Comparison of ENCODE assay signal across 18 cellular contexts in the genomic region with DNA sequence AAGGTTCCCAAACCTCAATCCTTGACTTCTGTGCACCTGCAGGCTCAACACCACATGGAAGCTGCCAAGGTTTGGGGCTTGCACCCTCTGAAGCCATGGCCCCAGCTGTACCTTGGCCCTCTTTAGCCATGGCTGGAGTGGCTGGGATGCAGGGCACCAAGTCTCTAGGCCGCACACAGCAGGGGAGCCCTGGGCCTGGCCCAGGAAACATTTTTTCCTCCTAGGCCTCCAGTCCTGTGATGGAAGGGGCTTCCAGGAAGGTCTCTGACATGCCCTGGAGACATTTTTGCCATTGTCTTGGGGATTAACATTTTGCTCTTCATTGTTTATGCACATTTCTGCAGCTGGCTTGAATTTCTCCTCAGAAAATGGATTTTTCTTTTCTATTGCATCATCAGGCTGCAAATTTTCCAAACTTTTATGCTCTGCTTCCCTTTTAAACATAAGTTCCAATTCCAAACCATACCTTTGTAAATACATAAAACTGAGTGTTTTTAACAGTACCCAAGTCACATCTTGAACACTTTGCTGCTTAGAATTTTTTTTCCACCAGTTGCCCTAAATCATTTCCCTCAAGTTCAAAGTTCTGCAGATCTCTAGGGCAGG. TPM values are rescaled to one million over a fixed set of nuclear protein-coding genes. Genes with fewer than 3 reads are reported as not detected.
"Had no signal": no experiment of that assay in that cellular context is flagged by ENCODE, and none has a peak within 500 bp of the region (broad histone marks: within the 10 kb centered on the region; RNA-seq: fewer than 3 reads in every experiment).

No MANE protein-coding gene starts in this region.

RNA-seq across cellular contexts. Expression of gene CEACAM21, which starts 6.7 kb away (rescaled TPM):
- total RNA-seq: ascending aorta, bronchial epithelial cell, chondrocyte had no signal

RNA-seq across cellular contexts. Expression of gene CEACAM4, which starts 44.2 kb away (rescaled TPM):
- total RNA-seq: activated CD4-positive, alpha-beta memory T cell treated with anti-CD3 and anti-CD28 coated beads, Interleukin-2, amount 10 ng/mL, durations not matched to agents 7 days and 5 days; activated CD4-positive, alpha-beta T cell treated with anti-CD3 and anti-CD28 coated beads for 36 hours; activated CD4-positive, alpha-beta T cell treated with anti-CD3 and anti-CD28 coated beads, Interleukin-2, amount 10 ng/mL, durations not matched to agents 7 days and 5 days; activated CD8-positive, alpha-beta T cell treated with anti-CD3 and anti-CD28 coated beads, Interleukin-2, amount 10 ng/mL, durations not matched to agents 7 days and 5 days; activated naive CD4-positive, alpha-beta T cell treated with anti-CD3 and anti-CD28 coated beads for 36 hours; activated naive CD4-positive, alpha-beta T cell treated with anti-CD3 and anti-CD28 coated beads, Interleukin-2, amount 50 U/mL, for 72 hours; activated naive CD8-positive, alpha-beta T cell treated with anti-CD3 and anti-CD28 coated beads, Interleukin-2, amount 10 ng/mL, durations not matched to agents 7 days and 5 days; activated T-cell treated with anti-CD3 and anti-CD28 coated beads, Interleukin-2, amount 50 U/mL, for 4 hours; activated T-cell treated with anti-CD3 and anti-CD28 coated beads, Interleukin-2, amount 50 U/mL, for 72 hours; activated T-helper 1 cell treated with anti-CD3 and anti-CD28 coated beads, Interleukin-12 subunit alpha, Interleukin-12 subunit beta, Interleukin-2, Interleukin-4 antibody, amounts not matched to agents 30 ng/mL and 10 ng/mL and 1 ng/mL, durations not matched to agents 14 hours and 24 hours and 36 hours; activated T-helper 17 cell treated with anti-CD3 and anti-CD28 coated beads, Interleukin-2, amount 50 U/mL, for 72 hours; ascending aorta; bronchial epithelial cell; cardiac muscle cell; chondrocyte; T-helper 1 cell treated with Interleukin-12 subunit alpha and Interleukin-12 subunit beta and Interleukin-4 antibody, amounts not matched to agents 30 ng/mL and 1 ng/mL, for 36 hours; T-helper 2 cell treated with Interferon-gamma antibody and Interleukin-4, amounts not matched to agents 100 ng/mL and 5 ng/mL, for 36 hours; WTC11 had no signal
- polyA plus RNA-seq: cardiac muscle cell had no signal
